26 cellular contexts compared by ENCODE assay signal in the genomic region with DNA sequence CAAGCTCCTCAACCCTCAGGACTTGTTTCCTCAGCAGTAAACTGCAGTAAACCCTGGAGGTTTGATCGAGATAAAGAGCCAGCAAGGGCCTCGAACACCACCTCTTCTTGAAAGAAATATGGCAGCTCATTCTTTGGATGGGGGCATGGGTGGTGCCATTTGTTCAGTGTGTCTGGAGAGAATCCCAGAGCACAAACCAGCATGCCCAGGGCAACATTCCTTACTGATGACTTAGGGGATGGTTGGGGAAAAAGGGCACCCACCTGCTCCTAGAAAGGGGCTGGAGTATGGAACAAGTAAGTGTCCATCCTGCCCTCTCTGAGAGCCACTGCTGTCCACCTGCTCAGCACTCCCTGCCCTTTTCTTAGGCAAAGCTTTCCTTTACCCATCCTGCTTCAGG. TPM values are rescaled to one million over a fixed set of nuclear protein-coding genes. Genes with fewer than 3 reads are reported as not detected.
DNase-seq lines count a peak whose midpoint lies in the region; ATAC-seq and TF ChIP-seq lines count a peak whose summit lies in the region.
"Had no signal": no experiment of that assay in that cellular context is flagged by ENCODE, and none has a peak within 500 bp of the region (broad histone marks: within the 10 kb centered on the region; RNA-seq: fewer than 3 reads in every experiment).

No MANE protein-coding gene starts in this region.

- ATAC-seq in HCT116, result no peak
- no peak for ATAC-seq in esophagus mucosa
- ATAC-seq: activated CD8-positive, alpha-beta T cell treated with anti-CD3 and anti-CD28 coated beads, Interleukin-2, amount 10 ng/mL, durations not matched to agents 7 days and 5 days; body of pancreas; GM12878; GM23338; HepG2 had no signal

- RAD21 ChIA-PET in HCT116 (lab: Charles Lee; ENCODE audit: low non-redundant PET in 1 of 2, low total read pairs in 2 of 2, uncharacterized antibody in 2 of 2, unreplicated experiment in 2 of 2), result no interaction called here

- CTCF ChIA-PET in HCT116 (lab: Charles Lee), result no interaction called here
- CTCF ChIA-PET in RWPE1 (lab: Yijun Ruan, JAX), result interaction anchor here (0.7 kb wide), 1 partner anchor 731 kb away, joined by 4 read pairs; no protein-coding TSS in a partner anchor

- DNase-seq in A172 (ENCODE audit: low spot score) (peak; percentile 59), HCT116 (ENCODE audit: low read depth, low spot score) (no peak), RWPE1 (ENCODE audit: low spot score) (peak; percentile 56), glomerular visceral epithelial cell (ENCODE audit: extremely low spot score) (peak; percentile 35), RKO (ENCODE audit: low spot score) (no peak), stomach (no peak), left ventricle myocardium inferior (no peak)
- DNase-seq: activated CD4-positive, CD25-positive, alpha-beta regulatory T cell treated with anti-CD3 and anti-CD28 coated beads, Interleukin-2, amount 50 U/mL, for 72 hours; activated CD8-positive, alpha-beta T cell treated with anti-CD3 and anti-CD28 coated beads, Interleukin-2, amount 10 ng/mL, durations not matched to agents 7 days and 5 days; activated gamma-delta T cell treated with Interleukin-2 at 50 U/mL for 16 hours; activated T-cell treated with anti-CD3 and anti-CD28 coated beads for 4 hours; body of pancreas; COR-L47; erythroblast; hippocampal formation; immature natural killer cell; NCI-H1417; NCI-H2081; NCI-H345; SIG-M5; transverse colon had no signal

- no peak for TF ChIP-seq POLR2A in HCT116 (IDR thresholded peaks at IDR 0.05; ENCODE audit: borderline replicate concordance, extremely low read depth, insufficient read depth, insufficient read length)
- TF ChIP-seq POLR2A in stomach (IDR thresholded peaks at IDR 0.05), result no peak

- H3K4me3 ChIP-seq in HCT116 (replicated peaks in 1 of 2; ENCODE audit: low read depth in 1 of 2, low read length in 2 of 2) (no peak overlapping the region), stomach (no peak overlapping the region), left ventricle myocardium inferior (no peak overlapping the region)
- H3K4me3 ChIP-seq: body of pancreas, GM12878, GM23338, lung, transverse colon had no signal

- 65 to 76% (median 71%) methylated on average over 2 of the region's 2 CpGs for WGBS in stomach, 5 donors

- H3K9ac ChIP-seq in HCT116 (ENCODE audit: low read length), result no peak overlapping the region

- no peak for TF ChIP-seq RAD21 in HCT116 (IDR thresholded peaks at IDR 0.05; ENCODE audit: low read depth)

- no peaks in the 10 kb centered on the region for H3K9me2 ChIP-seq in HCT116 (ENCODE audit: insufficient read depth)

- no peak for TF ChIP-seq CTCF in HCT116 (IDR thresholded peaks at IDR 0.05 in 2 of 3, conservative IDR thresholded peaks at IDR 0.05 in 1 of 3; ENCODE audit: borderline replicate concordance in 1 of 3, insufficient read depth in 1 of 3, low read depth in 2 of 3, low read length in 2 of 3)
- no peak for TF ChIP-seq CTCF in RWPE1 (conservative IDR thresholded peaks at IDR 0.05; ENCODE audit: low read depth)
- TF ChIP-seq CTCF in stomach (IDR thresholded peaks at IDR 0.05), result no peak
- no peak for TF ChIP-seq CTCF in left ventricle myocardium inferior (IDR thresholded peaks at IDR 0.05; ENCODE audit: borderline replicate concordance)

- intact Hi-C loops in HCT116 (cut with micrococcal nuclease) (no loop called here), stomach (cut with DNase I; ENCODE audit: low total_unique reads) (loop anchor here (10.0 kb wide), 1 partner anchor 707 kb away; no protein-coding TSS in a partner anchor), left ventricle myocardium inferior (cut with micrococcal nuclease) (no loop called here)

- POLR2A ChIA-PET in HCT116 (lab: Charles Lee) (no interaction called here), RWPE1 (lab: Yijun Ruan, JAX; ENCODE audit: low non-redundant PET) (no interaction called here)

- H3K4me1 ChIP-seq in HCT116 (ENCODE audit: control insufficient read depth in 1 of 2, insufficient read depth in 2 of 2, low read length in 2 of 2) (peaks cover 6 to 33% of the 10 kb centered on the region in 2 experiments), stomach (peaks cover 20 to 29% (median 28%) of the 10 kb centered on the region in 4 donors), left ventricle myocardium inferior (peaks cover 25% of the 10 kb centered on the region)

- H4K20me1 ChIP-seq in HCT116 (ENCODE audit: insufficient read depth), result no peaks in the 10 kb centered on the region

- no TSS peak for BruUV-seq in HCT116 (replicated peaks; lab: Mats Ljungman, UMichigan)

- H3K36me3 ChIP-seq in HCT116 (ENCODE audit: control insufficient read depth in 1 of 2, insufficient read depth in 2 of 2, low read length in 2 of 2) (no peaks in the 10 kb centered on the region), stomach (no peaks in the 10 kb centered on the region), left ventricle myocardium inferior (no peaks in the 10 kb centered on the region)
- H3K36me3 ChIP-seq: transverse colon had no signal

- H3K27me3 ChIP-seq in HCT116 (ENCODE audit: insufficient read depth, low read length) (no peaks in the 10 kb centered on the region), stomach (peaks cover 0 to 22% (median 0%) of the 10 kb centered on the region in 3 donors), left ventricle myocardium inferior (ENCODE audit: low read depth) (peaks cover 27% of the 10 kb centered on the region)
- H3K27me3 ChIP-seq: body of pancreas had no signal

- H3K27ac ChIP-seq in HCT116 (ENCODE audit: low read depth, low read length) (no peak overlapping the region), RWPE1 (no peak overlapping the region), stomach (no peak overlapping the region), left ventricle myocardium inferior (replicated peaks) (no peak overlapping the region)
- H3K27ac ChIP-seq: body of pancreas, transverse colon had no signal

- peak overlapping the region; percentile 16 for H3K4me2 ChIP-seq in HCT116 (ENCODE audit: low read length)
- H3K4me2 ChIP-seq: GM23338 had no signal

- no peaks in the 10 kb centered on the region for H3K79me2 ChIP-seq in HCT116 (ENCODE audit: insufficient read depth, low read length)

- H2AFZ ChIP-seq in HCT116 (ENCODE audit: low read depth, low read length, poor library complexity, severe bottlenecking), result no peak overlapping the region
- H2AFZ ChIP-seq: GM23338 had no signal

- no peak for TF ChIP-seq EP300 in stomach (IDR thresholded peaks at IDR 0.05)

- H3K9me3 ChIP-seq in HCT116 (ENCODE audit: control insufficient read depth in 1 of 2, insufficient read depth in 1 of 2, low read depth in 1 of 2, low read length in 2 of 2) (no peaks in the 10 kb centered on the region), stomach (no peaks in the 10 kb centered on the region), left ventricle myocardium inferior (replicated peaks) (no peaks in the 10 kb centered on the region)
- H3K9me3 ChIP-seq: body of pancreas, transverse colon had no signal

TF ChIP-seq in HCT116, 20 proteins besides CTCF, POLR2A, EP300 and RAD21:
- no peak for TF ChIP-seq EZH2phosphoT487 (IDR thresholded peaks at IDR 0.05; ENCODE audit: borderline replicate concordance)
- no peak for TF ChIP-seq JUND (IDR thresholded peaks at IDR 0.05)
- no peak for TF ChIP-seq SRF (IDR thresholded peaks at IDR 0.05; ENCODE audit: low read depth)
- no peak for TF ChIP-seq ZFX (IDR thresholded peaks at IDR 0.05)
- TF ChIP-seq, protein P1, sequence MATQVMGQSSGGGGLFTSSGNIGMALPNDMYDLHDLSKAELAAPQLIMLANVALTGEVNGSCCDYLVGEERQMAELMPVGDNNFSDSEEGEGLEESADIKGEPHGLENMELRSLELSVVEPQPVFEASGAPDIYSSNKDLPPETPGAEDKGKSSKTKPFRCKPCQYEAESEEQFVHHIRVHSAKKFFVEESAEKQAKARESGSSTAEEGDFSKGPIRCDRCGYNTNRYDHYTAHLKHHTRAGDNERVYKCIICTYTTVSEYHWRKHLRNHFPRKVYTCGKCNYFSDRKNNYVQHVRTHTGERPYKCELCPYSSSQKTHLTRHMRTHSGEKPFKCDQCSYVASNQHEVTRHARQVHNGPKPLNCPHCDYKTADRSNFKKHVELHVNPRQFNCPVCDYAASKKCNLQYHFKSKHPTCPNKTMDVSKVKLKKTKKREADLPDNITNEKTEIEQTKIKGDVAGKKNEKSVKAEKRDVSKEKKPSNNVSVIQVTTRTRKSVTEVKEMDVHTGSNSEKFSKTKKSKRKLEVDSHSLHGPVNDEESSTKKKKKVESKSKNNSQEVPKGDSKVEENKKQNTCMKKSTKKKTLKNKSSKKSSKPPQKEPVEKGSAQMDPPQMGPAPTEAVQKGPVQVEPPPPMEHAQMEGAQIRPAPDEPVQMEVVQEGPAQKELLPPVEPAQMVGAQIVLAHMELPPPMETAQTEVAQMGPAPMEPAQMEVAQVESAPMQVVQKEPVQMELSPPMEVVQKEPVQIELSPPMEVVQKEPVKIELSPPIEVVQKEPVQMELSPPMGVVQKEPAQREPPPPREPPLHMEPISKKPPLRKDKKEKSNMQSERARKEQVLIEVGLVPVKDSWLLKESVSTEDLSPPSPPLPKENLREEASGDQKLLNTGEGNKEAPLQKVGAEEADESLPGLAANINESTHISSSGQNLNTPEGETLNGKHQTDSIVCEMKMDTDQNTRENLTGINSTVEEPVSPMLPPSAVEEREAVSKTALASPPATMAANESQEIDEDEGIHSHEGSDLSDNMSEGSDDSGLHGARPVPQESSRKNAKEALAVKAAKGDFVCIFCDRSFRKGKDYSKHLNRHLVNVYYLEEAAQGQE (IDR thresholded peaks at IDR 0.05; ENCODE audit: low read depth), result no peak
- TF ChIP-seq FOSL1 (IDR thresholded peaks at IDR 0.05; ENCODE audit: low read depth), result no peak
- no peak for TF ChIP-seq ZNF274 (IDR thresholded peaks at IDR 0.05; ENCODE audit: low read depth, low read length)
- TF ChIP-seq EZH2 (IDR thresholded peaks at IDR 0.05), result no peak

RNA-seq across cellular contexts. Expression of gene ZFAND3, which starts 31.3 kb away (rescaled TPM):
- total RNA-seq in A172 (2014; rRNA removed; shearing (Covaris generic)), result 10.0 and 14.2 TPM in 2 replicates
- 47.2 TPM for total RNA-seq in HCT116 (2021; ENCODE audit: unreplicated experiment)
- 79.3 and 114 TPM in 2 replicates for polyA plus RNA-seq in HCT116 (2012)
- total RNA-seq in esophagus mucosa, result 42.6 TPM
- 100 to 1,000 TPM in 1 of 5 donors, 10 to 100 TPM in 4; 35.1 to 164 (median 42.3) TPM for total RNA-seq in stomach
- polyA plus RNA-seq in stomach, result 10 to 100 TPM; 19.8 to 38.5 (median 32.9) TPM
- 81.8 TPM for total RNA-seq in left ventricle myocardium inferior

Comparison
In these comparisons a context has a peak if more than half of its experiments do, and no peak if none do; other contexts are left out.
1. DNase-seq: peak in A172 (single experiment), RWPE1 (single experiment) and glomerular visceral epithelial cell (single experiment); none in HCT116 (single experiment), RKO (single experiment), stomach (single experiment) and left ventricle myocardium inferior (single experiment).